ENCODE assay signal across 4 cellular contexts in the genomic region with DNA sequence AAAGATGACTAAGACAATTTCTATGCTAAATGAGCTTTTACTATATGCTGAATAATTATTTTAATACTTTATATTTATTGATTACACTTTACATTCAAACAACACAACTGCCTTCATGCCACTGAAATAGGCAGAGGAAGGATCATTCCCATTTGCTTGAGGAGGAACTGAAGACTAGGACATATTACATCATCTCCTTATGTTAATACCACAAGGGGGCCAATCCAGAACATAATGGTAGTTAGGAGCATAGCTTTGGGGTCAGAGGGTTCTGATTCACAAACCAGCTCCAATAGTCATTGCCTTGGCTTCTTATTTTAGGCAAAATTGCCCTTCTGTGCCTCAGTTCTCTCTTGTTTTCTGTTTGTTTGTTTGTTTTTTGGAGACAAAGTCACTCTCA.
"Had no signal": no experiment of that assay in that cellular context is flagged by ENCODE, and none has a peak within 500 bp of the region (broad histone marks: within the 10 kb centered on the region; RNA-seq: fewer than 3 reads in every experiment).

No MANE protein-coding gene starts in this region.

- H3K4me2 ChIP-seq: GM23338 had no signal

- DNase-seq: H9, HCEC 1CT had no signal

- H3K4me3 Mint-ChIP-seq: GM23338, H9, IgD-negative memory B cell had no signal

- H3K4me3 ChIP-seq: GM23338 had no signal

- H3K4me1 Mint-ChIP-seq: GM23338, H9 had no signal

- H3K9me3 Mint-ChIP-seq: GM23338, H9 had no signal

- H3K27ac Mint-ChIP-seq: GM23338, H9, IgD-negative memory B cell had no signal

- ATAC-seq: GM23338 had no signal

- H2AFZ ChIP-seq: GM23338 had no signal

- H3K36me3 Mint-ChIP-seq: IgD-negative memory B cell had no signal
